13 cellular contexts compared by ENCODE assay signal in the genomic region with DNA sequence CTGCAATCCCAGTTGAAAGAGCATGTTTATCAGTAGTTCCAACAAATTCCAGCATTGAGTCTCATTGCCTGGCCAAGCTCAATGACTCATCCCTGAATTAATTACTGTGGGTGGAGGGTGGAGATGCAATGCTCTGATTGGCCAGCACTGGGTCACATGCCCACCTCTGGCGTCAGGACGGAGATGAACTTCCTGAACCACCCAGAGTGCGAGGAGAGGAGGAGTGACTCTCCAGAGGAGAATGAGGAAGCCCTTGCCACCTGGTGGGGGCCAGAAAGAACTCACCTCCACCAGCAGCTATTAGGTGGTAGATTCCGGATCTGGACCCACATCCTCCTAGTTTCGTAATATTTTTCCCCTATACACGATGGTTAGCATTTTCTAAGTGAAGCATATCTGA.
DNase-seq lines count a peak whose midpoint lies in the region; ATAC-seq and TF ChIP-seq lines count a peak whose summit lies in the region.
"Had no signal": no experiment of that assay in that cellular context is flagged by ENCODE, and none has a peak within 500 bp of the region (broad histone marks: within the 10 kb centered on the region; RNA-seq: fewer than 3 reads in every experiment).

No MANE protein-coding gene starts in this region.

- POLR2A ChIA-PET in HEK293 (lab: Yijun Ruan, JAX): no interaction called here

- no peak for ATAC-seq in left lung
- ATAC-seq: activated CD8-positive, alpha-beta T cell treated with anti-CD3 and anti-CD28 coated beads for 36 hours; left lobe of liver had no signal

- DNase-seq in A172 (ENCODE audit: low spot score) (peak; percentile 77), RPMI8226 (peak; percentile 43), germinal center (ENCODE audit: low spot score) (peak; percentile 4), NCI-H510A (lab: John Stamatoyannopoulos, UW) (no peak), NCI-H1436 treated with DMSO at 0.1 percent for 48 hours (lab: John Stamatoyannopoulos, UW) (no peak), left lung (no peak), dedifferentiated amniotic fluid mesenchymal stem cell (ENCODE audit: extremely low spot score) (no peak)
- DNase-seq: activated CD8-positive, alpha-beta T cell treated with anti-CD3 and anti-CD28 coated beads for 36 hours; NCI-H1694 had no signal

- H3K27me3 ChIP-seq in left lung: no peaks in the 10 kb centered on the region
- H3K27me3 ChIP-seq: upper lobe of left lung had no signal

- H3K9me3 ChIP-seq in HEK293 (ENCODE audit: control insufficient read depth, insufficient read depth, low read depth, low read length) (no peaks in the 10 kb centered on the region), left lung (no peaks in the 10 kb centered on the region)
- H3K9me3 ChIP-seq: upper lobe of left lung had no signal

- intact Hi-C loops in left lung (cut with DNase I): no loop called here

- TF ChIP-seq CTCF in HEK293 (tag by site-specific recombination; IDR thresholded peaks at IDR 0.05): no peak
- TF ChIP-seq CTCF in left lung (IDR thresholded peaks at IDR 0.05): no peak

- H3K4me3 ChIP-seq in HEK293 (ENCODE audit: low read depth, low read length) (no peak overlapping the region), left lung (no peak overlapping the region)
- H3K4me3 ChIP-seq: upper lobe of left lung had no signal

- CTCF ChIA-PET in HEK293 (lab: Yijun Ruan, JAX): interaction anchor here (1.2 kb wide), 1 partner anchor 86 kb away, joined by 4 read pairs; no protein-coding TSS in a partner anchor

- H3K4me1 ChIP-seq in HEK293 (ENCODE audit: control insufficient read depth, insufficient read depth, low read length) (no peaks in the 10 kb centered on the region), left lung (no peaks in the 10 kb centered on the region)
- H3K4me1 ChIP-seq: parathyroid adenoma had no signal

- H3K36me3 ChIP-seq in HEK293 (ENCODE audit: control insufficient read depth in 2 of 2, insufficient read depth in 1 of 2, low read length in 2 of 2) (no peaks in the 10 kb centered on the region), left lung (no peaks in the 10 kb centered on the region)
- H3K36me3 ChIP-seq: upper lobe of left lung had no signal

- no peak overlapping the region for H3K27ac ChIP-seq in HEK293 (ENCODE audit: extremely low read depth, low read depth, low read length)
- no peak overlapping the region for H3K27ac ChIP-seq in left lung
- H3K27ac ChIP-seq: parathyroid adenoma, upper lobe of left lung had no signal

TF ChIP-seq in HEK293, 187 proteins besides CTCF, POLR2A, EP300 and RAD21:
- TF ChIP-seq ZFHX2 (tag by site-specific recombination; conservative IDR thresholded peaks at IDR 0.05) (0 out of 2 replicates have a peak, but pooled peaks have one; percentile 11), KLF10 (tag by site-specific recombination; IDR thresholded peaks at IDR 0.05) (no peak), GLI2 (tag by site-specific recombination; IDR thresholded peaks at IDR 0.05; ENCODE audit: borderline replicate concordance, low read depth) (no peak), SP3 (tag by site-specific recombination; IDR thresholded peaks at IDR 0.05) (no peak), ZNF610 (tag by site-specific recombination; IDR thresholded peaks at IDR 0.05; ENCODE audit: borderline replicate concordance) (no peak), ZNF366 (tag by site-specific recombination; conservative IDR thresholded peaks at IDR 0.05) (no peak), SP2 (tag by site-specific recombination; IDR thresholded peaks at IDR 0.05) (peak; percentile 30; the same call in 1 of the 2 replicates), ZBTB17 (tag by site-specific recombination; IDR thresholded peaks at IDR 0.05) (peak; percentile 56)
- TF ChIP-seq, protein P1, sequence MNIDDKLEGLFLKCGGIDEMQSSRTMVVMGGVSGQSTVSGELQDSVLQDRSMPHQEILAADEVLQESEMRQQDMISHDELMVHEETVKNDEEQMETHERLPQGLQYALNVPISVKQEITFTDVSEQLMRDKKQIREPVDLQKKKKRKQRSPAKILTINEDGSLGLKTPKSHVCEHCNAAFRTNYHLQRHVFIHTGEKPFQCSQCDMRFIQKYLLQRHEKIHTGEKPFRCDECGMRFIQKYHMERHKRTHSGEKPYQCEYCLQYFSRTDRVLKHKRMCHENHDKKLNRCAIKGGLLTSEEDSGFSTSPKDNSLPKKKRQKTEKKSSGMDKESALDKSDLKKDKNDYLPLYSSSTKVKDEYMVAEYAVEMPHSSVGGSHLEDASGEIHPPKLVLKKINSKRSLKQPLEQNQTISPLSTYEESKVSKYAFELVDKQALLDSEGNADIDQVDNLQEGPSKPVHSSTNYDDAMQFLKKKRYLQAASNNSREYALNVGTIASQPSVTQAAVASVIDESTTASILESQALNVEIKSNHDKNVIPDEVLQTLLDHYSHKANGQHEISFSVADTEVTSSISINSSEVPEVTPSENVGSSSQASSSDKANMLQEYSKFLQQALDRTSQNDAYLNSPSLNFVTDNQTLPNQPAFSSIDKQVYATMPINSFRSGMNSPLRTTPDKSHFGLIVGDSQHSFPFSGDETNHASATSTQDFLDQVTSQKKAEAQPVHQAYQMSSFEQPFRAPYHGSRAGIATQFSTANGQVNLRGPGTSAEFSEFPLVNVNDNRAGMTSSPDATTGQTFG (tag by site-specific recombination; IDR thresholded peaks at IDR 0.05; ENCODE audit: borderline replicate concordance): no peak
- TF ChIP-seq, protein P2, sequence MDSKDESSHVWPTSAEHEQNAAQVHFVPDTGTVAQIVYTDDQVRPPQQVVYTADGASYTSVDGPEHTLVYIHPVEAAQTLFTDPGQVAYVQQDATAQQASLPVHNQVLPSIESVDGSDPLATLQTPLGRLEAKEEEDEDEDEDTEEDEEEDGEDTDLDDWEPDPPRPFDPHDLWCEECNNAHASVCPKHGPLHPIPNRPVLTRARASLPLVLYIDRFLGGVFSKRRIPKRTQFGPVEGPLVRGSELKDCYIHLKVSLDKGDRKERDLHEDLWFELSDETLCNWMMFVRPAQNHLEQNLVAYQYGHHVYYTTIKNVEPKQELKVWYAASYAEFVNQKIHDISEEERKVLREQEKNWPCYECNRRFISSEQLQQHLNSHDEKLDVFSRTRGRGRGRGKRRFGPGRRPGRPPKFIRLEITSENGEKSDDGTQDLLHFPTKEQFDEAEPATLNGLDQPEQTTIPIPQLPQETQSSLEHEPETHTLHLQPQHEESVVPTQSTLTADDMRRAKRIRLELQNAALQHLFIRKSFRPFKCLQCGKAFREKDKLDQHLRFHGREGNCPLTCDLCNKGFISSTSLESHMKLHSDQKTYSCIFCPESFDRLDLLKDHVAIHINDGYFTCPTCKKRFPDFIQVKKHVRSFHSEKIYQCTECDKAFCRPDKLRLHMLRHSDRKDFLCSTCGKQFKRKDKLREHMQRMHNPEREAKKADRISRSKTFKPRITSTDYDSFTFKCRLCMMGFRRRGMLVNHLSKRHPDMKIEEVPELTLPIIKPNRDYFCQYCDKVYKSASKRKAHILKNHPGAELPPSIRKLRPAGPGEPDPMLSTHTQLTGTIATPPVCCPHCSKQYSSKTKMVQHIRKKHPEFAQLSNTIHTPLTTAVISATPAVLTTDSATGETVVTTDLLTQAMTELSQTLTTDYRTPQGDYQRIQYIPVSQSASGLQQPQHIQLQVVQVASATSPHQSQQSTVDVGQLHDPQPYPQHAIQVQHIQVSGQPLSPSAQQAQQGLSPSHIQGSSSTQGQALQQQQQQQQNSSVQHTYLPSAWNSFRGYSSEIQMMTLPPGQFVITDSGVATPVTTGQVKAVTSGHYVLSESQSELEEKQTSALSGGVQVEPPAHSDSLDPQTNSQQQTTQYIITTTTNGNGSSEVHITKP (tag by site-specific recombination; IDR thresholded peaks at IDR 0.05): peak; percentile 75
TF ChIP-seq in HEK293: peak in this region for 4.

Comparison
In these comparisons a context has a peak if more than half of its experiments do, and no peak if none do; other contexts are left out.
1. DNase-seq: peak in A172 (single experiment), RPMI8226 (single experiment) and germinal center (single experiment); none in NCI-H510A (single experiment), NCI-H1436 treated with DMSO at 0.1 percent for 48 hours (single experiment), left lung (0 of 2) and dedifferentiated amniotic fluid mesenchymal stem cell (single experiment).